ENCODE assay signal across 13 cellular contexts in genomic region chr15:83335542-83335941, GRCh38. TPM values are rescaled to one million over a fixed set of nuclear protein-coding genes. Genes with fewer than 3 reads are reported as not detected.
"Had no signal": no experiment of that assay in that cellular context is flagged by ENCODE, and none has a peak within 500 bp of the region (broad histone marks: within the 10 kb centered on the region; RNA-seq: fewer than 3 reads in every experiment).

No MANE protein-coding gene starts in this region.

RNA-seq across cellular contexts. Expression of gene BNC1, which starts 51.1 kb away (rescaled TPM):
- total RNA-seq: activated B cell treated with CpG ODN at 0.5 μM for 24 hours; activated CD4-positive, alpha-beta memory T cell treated with anti-CD3 and anti-CD28 coated beads for 36 hours; activated CD4-positive, alpha-beta memory T cell treated with anti-CD3 and anti-CD28 coated beads, Interleukin-2, amount 10 ng/mL, durations not matched to agents 7 days and 5 days; activated CD4-positive, alpha-beta T cell treated with anti-CD3 and anti-CD28 coated beads for 36 hours; activated CD4-positive, alpha-beta T cell treated with anti-CD3 and anti-CD28 coated beads, Interleukin-2, amount 10 ng/mL, durations not matched to agents 24 days and 14 days; activated CD4-positive, alpha-beta T cell treated with anti-CD3 and anti-CD28 coated beads, Interleukin-2, amount 10 ng/mL, durations not matched to agents 7 days and 5 days; activated CD8-positive, alpha-beta memory T cell treated with anti-CD3 and anti-CD28 coated beads for 36 hours; activated CD8-positive, alpha-beta memory T cell treated with anti-CD3 and anti-CD28 coated beads, Interleukin-2, amount 10 ng/mL, durations not matched to agents 7 days and 5 days; activated CD8-positive, alpha-beta T cell treated with anti-CD3 and anti-CD28 coated beads for 36 hours; activated CD8-positive, alpha-beta T cell treated with anti-CD3 and anti-CD28 coated beads, Interleukin-2, amount 10 ng/mL, durations not matched to agents 7 days and 5 days; T-helper 1 cell treated with Interleukin-12 subunit alpha and Interleukin-12 subunit beta and Interleukin-4 antibody, amounts not matched to agents 30 ng/mL and 1 ng/mL, for 36 hours; T-helper 17 cell; T-helper 2 cell treated with Interferon-gamma antibody and Interleukin-4, amounts not matched to agents 100 ng/mL and 5 ng/mL, for 36 hours had no signal
